In the genomic region with DNA sequence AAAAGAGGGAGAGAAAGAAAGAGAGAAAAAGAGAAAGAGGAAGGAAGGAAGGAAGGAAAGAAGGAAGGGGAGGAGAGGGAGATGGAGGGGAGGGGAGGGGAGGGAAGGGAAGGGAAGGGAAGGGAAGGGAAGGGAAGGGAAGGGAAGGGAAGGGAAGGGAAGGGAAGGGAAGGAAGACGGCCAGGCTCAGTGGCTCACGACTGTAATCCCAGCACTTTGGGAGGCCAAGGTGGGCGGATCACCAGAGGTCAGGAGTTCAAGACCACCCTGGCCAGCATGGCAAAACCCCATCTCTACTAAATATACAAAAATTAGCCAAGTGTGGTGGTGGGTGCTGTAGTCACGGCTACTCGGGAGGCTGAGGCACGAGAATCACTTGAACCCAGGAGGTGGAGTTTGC, we compare ENCODE assay signal across 2 cellular contexts.
A peak's percentile ranks its signal among the peaks of the same experiment; 100 is the strongest.
DNase-seq lines count a peak whose midpoint lies in the region; ATAC-seq, FAIRE-seq and TF ChIP-seq lines count a peak whose summit lies in the region.
"Not testable (repeated sequence)": the region's sequence is repeated elsewhere in the genome, so short reads cannot be mapped to it uniquely, and the experiment has no call there.

No MANE protein-coding gene starts in this region.

- BruUV-seq in HepG2 (replicated peaks; lab: Mats Ljungman, UMichigan) = not testable (repeated sequence)

- not testable (repeated sequence) for H3K9ac ChIP-seq in HepG2 (ENCODE audit: insufficient read depth, low read depth, low read length)

- not testable (repeated sequence) for H3K4me1 Mint-ChIP-seq in activated CD4-positive, alpha-beta T cell treated with anti-CD3 and anti-CD28 coated beads, Interleukin-2, amount 10 ng/mL, durations not matched to agents 24 days and 14 days

- ATAC-seq in HepG2 = not testable (repeated sequence)

- not testable (repeated sequence) for H3K79me2 ChIP-seq in HepG2 (ENCODE audit: insufficient read depth, low read length)

- H3K36me3 Mint-ChIP-seq in activated CD4-positive, alpha-beta T cell treated with anti-CD3 and anti-CD28 coated beads, Interleukin-2, amount 10 ng/mL, durations not matched to agents 24 days and 14 days (ENCODE audit: low read depth) = not testable (repeated sequence)

- in situ Hi-C loops in HepG2 (cut with HindIII; ENCODE audit: extremely low pct_ligation_motif_present, low pct_unique_long_range_greater_than_20kb) = not testable (repeated sequence)

- H3K4me3 ChIP-seq in HepG2 (replicated peaks in 1 of 3; ENCODE audit: insufficient read depth in 1 of 3, low read depth in 2 of 3, low read length in 3 of 3) = not testable (repeated sequence)

- POLR2A ChIA-PET in HepG2 (lab: Yijun Ruan, JAX) = not testable (repeated sequence)

- TF ChIP-seq RAD21 in HepG2 (CRISPR knock-in tag; IDR thresholded peaks at IDR 0.05) = not testable (repeated sequence)

- not testable (repeated sequence) for TF ChIP-seq EP300 in HepG2 (IDR thresholded peaks at IDR 0.05; ENCODE audit: low read depth in 2 of 2, low read length in 2 of 2); HepG2 (CRISPR knock-in tag; IDR thresholded peaks at IDR 0.05; ENCODE audit: borderline replicate concordance)

- not testable (repeated sequence) for H4K20me1 ChIP-seq in HepG2 (ENCODE audit: insufficient read depth, low read length)

- not testable (repeated sequence) for H3K27me3 Mint-ChIP-seq in activated CD4-positive, alpha-beta T cell treated with anti-CD3 and anti-CD28 coated beads, Interleukin-2, amount 10 ng/mL, durations not matched to agents 24 days and 14 days

- DNase-seq in activated CD4-positive, alpha-beta T cell treated with anti-CD3 and anti-CD28 coated beads, Interleukin-2, amount 10 ng/mL, durations not matched to agents 24 days and 14 days = peak; percentile 23
- not testable (repeated sequence) for DNase-seq in HepG2 (ENCODE audit: low spot score)

- WGBS in HepG2 (ENCODE audit: low lambda C conversion rate) = 45% methylated on average over 6 of the region's 6 CpGs

- not testable (repeated sequence) for H3K4me3 Mint-ChIP-seq in activated CD4-positive, alpha-beta T cell treated with anti-CD3 and anti-CD28 coated beads, Interleukin-2, amount 10 ng/mL, durations not matched to agents 24 days and 14 days

- not testable (repeated sequence) for H3K9me3 ChIP-seq in HepG2 (ENCODE audit: low read length)

- H2AFZ ChIP-seq in HepG2 (ENCODE audit: low read length) = not testable (repeated sequence)

- H3K4me2 ChIP-seq in HepG2 (ENCODE audit: low read depth, low read length) = not testable (repeated sequence)

- H3K27me3 ChIP-seq in HepG2 (ENCODE audit: control insufficient read depth in 1 of 2, insufficient read depth in 2 of 2, low read length in 2 of 2) = not testable (repeated sequence)

- CTCF ChIA-PET in HepG2 (lab: Yijun Ruan, JAX; ENCODE audit: low intra/inter-chr PET ratio, low total read pairs) = not testable (repeated sequence)

- not testable (repeated sequence) for H3K4me1 ChIP-seq in HepG2 (ENCODE audit: insufficient read depth, low read length)

- H3K36me3 ChIP-seq in HepG2 (replicated peaks in 1 of 2; ENCODE audit: control insufficient read depth in 1 of 2, insufficient read depth in 2 of 2, low read length in 2 of 2) = not testable (repeated sequence)

- intact Hi-C loops in activated CD4-positive, alpha-beta T cell treated with anti-CD3 and anti-CD28 coated beads, Interleukin-2, amount 10 ng/mL, durations not matched to agents 24 days and 14 days (cut with micrococcal nuclease); HepG2 (cut with micrococcal nuclease; ENCODE audit: unreplicated experiment): not testable (repeated sequence)

- not testable (repeated sequence) for FAIRE-seq in HepG2 (lab: Jason Lieb, UNC)

- not testable (repeated sequence) for TF ChIP-seq CTCF in HepG2 (CRISPR knock-in tag; IDR thresholded peaks at IDR 0.05)

- not testable (repeated sequence) for TF ChIP-seq POLR2A in HepG2 (IDR thresholded peaks at IDR 0.05; ENCODE audit: insufficient read depth in 1 of 2, low read depth in 2 of 2, low read length in 2 of 2)

- H3K27ac ChIP-seq in HepG2 (ENCODE audit: extremely low read length, insufficient read depth, low read length) = not testable (repeated sequence)

- H3K9me3 Mint-ChIP-seq in activated CD4-positive, alpha-beta T cell treated with anti-CD3 and anti-CD28 coated beads, Interleukin-2, amount 10 ng/mL, durations not matched to agents 24 days and 14 days = not testable (repeated sequence)

- H3K27ac Mint-ChIP-seq in activated CD4-positive, alpha-beta T cell treated with anti-CD3 and anti-CD28 coated beads, Interleukin-2, amount 10 ng/mL, durations not matched to agents 24 days and 14 days = not testable (repeated sequence)

TF ChIP-seq in HepG2, 621 proteins besides CTCF, POLR2A, EP300 and RAD21:
- peak; percentile 76 for TF ChIP-seq HNRNPK (IDR thresholded peaks at IDR 0.05; ENCODE audit: low read depth, low read length, poor library complexity, severe bottlenecking)
- peak; percentile 88; the same call in 1 of the 2 replicates for TF ChIP-seq PCBP1 (IDR thresholded peaks at IDR 0.05; ENCODE audit: borderline replicate concordance, low read depth, low read length)
